8 cellular contexts compared by ENCODE assay signal in genomic region chr10:43227911-43228782, GRCh38. TPM values are rescaled to one million over a fixed set of nuclear protein-coding genes. Genes with fewer than 3 reads are reported as not detected.
DNase-seq lines count a peak whose midpoint lies in the region; ATAC-seq and TF ChIP-seq lines count a peak whose summit lies in the region.

No MANE protein-coding gene starts in this region.

- H4K91ac ChIP-seq in trophoblast cell (ENCODE audit: low read depth, low read length): no peak overlapping the region

- no peak overlapping the region for H4K8ac ChIP-seq in trophoblast cell (ENCODE audit: low read depth, low read length)

- H3K4me1 ChIP-seq in CD8-positive, alpha-beta T cell (ENCODE audit: insufficient read depth, low read length): peaks cover 37% of the 10 kb centered on the region
- peaks cover 0 to 4% of the 10 kb centered on the region in 2 experiments for H3K4me1 ChIP-seq in trophoblast cell (ENCODE audit: control insufficient read depth in 1 of 2, insufficient read depth in 2 of 2, low read length in 2 of 2)

- no peaks in the 10 kb centered on the region for H3K9me3 Mint-ChIP-seq in CD8-positive, alpha-beta T cell
- peaks cover 3% of the 10 kb centered on the region for H3K9me3 Mint-ChIP-seq in glutamatergic neuron (ENCODE audit: unreplicated experiment)

- no peak for TF ChIP-seq CTCF in CD8-positive, alpha-beta T cell (IDR thresholded peaks at IDR 0.05)
- no peak for TF ChIP-seq CTCF in WERI-Rb-1 (IDR thresholded peaks at IDR 0.05; ENCODE audit: low read depth, low read length)
- TF ChIP-seq CTCF in glutamatergic neuron (IDR thresholded peaks at IDR 0.05; ENCODE audit: partially characterized antibody, unreplicated experiment): no peak

- peaks cover 49% of the 10 kb centered on the region for H3K4me1 Mint-ChIP-seq in CD8-positive, alpha-beta T cell (ENCODE audit: low read depth)
- peaks cover 8% of the 10 kb centered on the region for H3K4me1 Mint-ChIP-seq in glutamatergic neuron (ENCODE audit: low read depth, unreplicated experiment)

- H3K4me2 ChIP-seq in trophoblast cell (ENCODE audit: low read length): no peak overlapping the region

- H2BK120ac ChIP-seq in trophoblast cell (ENCODE audit: insufficient read depth, low read length, poor library complexity): no peak overlapping the region

- H3K9ac ChIP-seq in trophoblast cell (ENCODE audit: low read length): no peak overlapping the region

- H3K14ac ChIP-seq in trophoblast cell (ENCODE audit: low read length): no peak overlapping the region

- DNase-seq in CD8-positive, alpha-beta T cell: peak in 1 of 7 experiments; percentile 3
- peak; percentile 5 for DNase-seq in WERI-Rb-1
- DNase-seq in glutamatergic neuron: peak; percentile 12
- no peak for DNase-seq in trophoblast cell
- no peak for DNase-seq in NCI-H524 (lab: John Stamatoyannopoulos, UW)
- DNase-seq in KBM-7: no peak

- no peaks in the 10 kb centered on the region for H3K79me1 ChIP-seq in trophoblast cell (ENCODE audit: low read length)

- no peak overlapping the region for H2AFZ ChIP-seq in trophoblast cell (ENCODE audit: insufficient read depth, low read length, poor library complexity)

- no peaks in the 10 kb centered on the region for H3K36me3 ChIP-seq in CD8-positive, alpha-beta T cell (ENCODE audit: insufficient read depth, low read length)
- H3K36me3 ChIP-seq in WERI-Rb-1 (no peaks in the 10 kb centered on the region), trophoblast cell (ENCODE audit: control insufficient read depth in 1 of 2, insufficient read depth in 2 of 2, low read length in 2 of 2) (no peaks in the 10 kb centered on the region)

- H4K12ac ChIP-seq in trophoblast cell (ENCODE audit: low read depth, low read length): no peak overlapping the region

- no peak overlapping the region for H2BK5ac ChIP-seq in trophoblast cell (ENCODE audit: low read depth, low read length, poor library complexity)

- no peaks in the 10 kb centered on the region for H3K79me2 ChIP-seq in trophoblast cell (ENCODE audit: control insufficient read depth, insufficient read depth, low read length, poor library complexity)

- POLR2A ChIA-PET in CD8-positive, alpha-beta T cell (lab: Charles Lee): interaction anchor here (0.6 kb wide), 1 partner anchor 127 kb away, joined by 4 read pairs; no protein-coding TSS in a partner anchor

- H3K18ac ChIP-seq in trophoblast cell (ENCODE audit: low read length): no peak overlapping the region

- ATAC-seq in CD8-positive, alpha-beta T cell: peak; percentile 10
- ATAC-seq in GM18520 (IDR thresholded peaks at IDR 0.05; ENCODE audit: unreplicated experiment): no peak
- no peak for ATAC-seq in GM18873 (IDR thresholded peaks at IDR 0.05; ENCODE audit: low FRiP score, unreplicated experiment)

- WGBS in trophoblast cell (ENCODE audit: extremely low coverage, insufficient coverage, insufficient read length): no CpG with 5 or more reads among the region's 14 CpGs

- peak overlapping the region; percentile 45 for H3K4me3 ChIP-seq in CD8-positive, alpha-beta T cell (ENCODE audit: low read depth, low read length)
- H3K4me3 ChIP-seq in WERI-Rb-1 (ENCODE audit: low read depth, low read length) (no peak overlapping the region), trophoblast cell (ENCODE audit: low read depth, low read length) (peak overlapping the region; percentile 26)

- H3K27ac ChIP-seq in CD8-positive, alpha-beta T cell (ENCODE audit: low read depth, low read length): no peak overlapping the region
- H3K27ac ChIP-seq in WERI-Rb-1 (no peak overlapping the region), trophoblast cell (ENCODE audit: low read depth, low read length) (no peak overlapping the region)

- H2AK5ac ChIP-seq in trophoblast cell (ENCODE audit: low read length): no peak overlapping the region

- intact Hi-C loops in CD8-positive, alpha-beta T cell (cut with DNase I, micrococcal nuclease): no loop called here

- H3K4me3 Mint-ChIP-seq in CD8-positive, alpha-beta T cell: peak overlapping the region; percentile 86
- H3K4me3 Mint-ChIP-seq in glutamatergic neuron (ENCODE audit: unreplicated experiment): no peak overlapping the region

- H3K27me3 Mint-ChIP-seq in CD8-positive, alpha-beta T cell (ENCODE audit: low read depth): peaks cover 13% of the 10 kb centered on the region
- peaks cover 23% of the 10 kb centered on the region for H3K27me3 Mint-ChIP-seq in glutamatergic neuron (ENCODE audit: unreplicated experiment)

- no peak overlapping the region for H3K23ac ChIP-seq in trophoblast cell (ENCODE audit: low read length)

- H3K27ac Mint-ChIP-seq in CD8-positive, alpha-beta T cell: peak overlapping the region; percentile 81
- H3K27ac Mint-ChIP-seq in glutamatergic neuron (ENCODE audit: unreplicated experiment): peak overlapping the region; percentile 48

- no peaks in the 10 kb centered on the region for H3K9me3 ChIP-seq in CD8-positive, alpha-beta T cell (ENCODE audit: low read length)
- H3K9me3 ChIP-seq in WERI-Rb-1 (ENCODE audit: severe bottlenecking) (no peaks in the 10 kb centered on the region), trophoblast cell (ENCODE audit: insufficient read depth, low read depth, low read length) (peaks cover 9% of the 10 kb centered on the region)

- no peak overlapping the region for H3K4ac ChIP-seq in trophoblast cell (ENCODE audit: low read depth, low read length)

- H3K36me3 Mint-ChIP-seq in CD8-positive, alpha-beta T cell: no peaks in the 10 kb centered on the region
- no peaks in the 10 kb centered on the region for H3K36me3 Mint-ChIP-seq in glutamatergic neuron (ENCODE audit: unreplicated experiment)

- no peak overlapping the region for H2BK12ac ChIP-seq in trophoblast cell (ENCODE audit: low read length)

- in situ Hi-C loops in KBM-7 (cut with MboI; ENCODE audit: low pct_unique_long_range_greater_than_20kb, low sequenced_read_pairs): no loop called here

- no peaks in the 10 kb centered on the region for H3K27me3 ChIP-seq in CD8-positive, alpha-beta T cell (ENCODE audit: insufficient read depth, low read length)
- H3K27me3 ChIP-seq in WERI-Rb-1 (ENCODE audit: insufficient read depth, low read depth, severe bottlenecking) (peaks cover 18% of the 10 kb centered on the region), trophoblast cell (ENCODE audit: insufficient read depth, low read length) (peaks cover 30% of the 10 kb centered on the region)

- CTCF ChIA-PET in CD8-positive, alpha-beta T cell (lab: Charles Lee): no interaction called here

RNA-seq across cellular contexts. Expression of gene RASGEF1A, which starts 38.7 kb away (rescaled TPM):
- total RNA-seq in CD8-positive, alpha-beta T cell: 1 to 10 TPM in 1 of 2 experiments, under 1 TPM in 1; 0.92 to 1.0 TPM
- 5.7 TPM for total RNA-seq in glutamatergic neuron (ENCODE audit: unreplicated experiment)
- polyA plus RNA-seq in trophoblast cell (2013): 1.0 and 1.1 TPM in 2 replicates

Comparison
In these comparisons a context has a peak if more than half of its experiments do, and no peak if none do; other contexts are left out.
1. DNase-seq: peak in WERI-Rb-1 (single experiment) and glutamatergic neuron (single experiment); none in trophoblast cell (0 of 2), NCI-H524 (0 of 2) and KBM-7 (single experiment).